ENCODE assay signal across 1 cellular context in the genomic region with DNA sequence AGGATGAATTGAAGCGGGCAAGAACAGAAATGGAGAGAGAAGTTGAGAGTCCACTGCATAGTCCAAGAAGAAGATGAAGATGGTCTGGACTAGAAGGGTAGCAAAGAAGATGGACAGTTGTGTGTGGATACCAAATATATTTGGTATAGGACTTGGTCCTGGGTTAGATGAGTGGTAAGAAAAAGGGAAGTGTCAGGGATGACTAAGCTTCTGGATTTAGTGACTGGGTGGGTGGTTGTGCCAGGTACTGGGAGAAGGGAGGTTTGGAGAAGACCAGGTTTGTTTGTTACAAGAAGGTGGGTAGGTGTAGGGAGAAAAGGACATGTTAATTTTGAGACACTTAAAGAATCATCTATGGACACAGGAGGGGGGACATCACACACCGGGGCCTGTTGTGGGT.
TF ChIP-seq lines count a peak whose summit lies in the region.

No MANE protein-coding gene starts in this region.

TF ChIP-seq in GM12878, 131 proteins besides CTCF, POLR2A, EP300 and RAD21:
- TF ChIP-seq SPI1 (IDR thresholded peaks at IDR 0.05; ENCODE audit: borderline replicate concordance, insufficient read depth, low read depth, low read length) (peak; percentile 20; the same call in 1 of the 2 replicates), ZBED1 (IDR thresholded peaks at IDR 0.05; ENCODE audit: borderline replicate concordance) (no peak)
- TF ChIP-seq, protein P1, sequence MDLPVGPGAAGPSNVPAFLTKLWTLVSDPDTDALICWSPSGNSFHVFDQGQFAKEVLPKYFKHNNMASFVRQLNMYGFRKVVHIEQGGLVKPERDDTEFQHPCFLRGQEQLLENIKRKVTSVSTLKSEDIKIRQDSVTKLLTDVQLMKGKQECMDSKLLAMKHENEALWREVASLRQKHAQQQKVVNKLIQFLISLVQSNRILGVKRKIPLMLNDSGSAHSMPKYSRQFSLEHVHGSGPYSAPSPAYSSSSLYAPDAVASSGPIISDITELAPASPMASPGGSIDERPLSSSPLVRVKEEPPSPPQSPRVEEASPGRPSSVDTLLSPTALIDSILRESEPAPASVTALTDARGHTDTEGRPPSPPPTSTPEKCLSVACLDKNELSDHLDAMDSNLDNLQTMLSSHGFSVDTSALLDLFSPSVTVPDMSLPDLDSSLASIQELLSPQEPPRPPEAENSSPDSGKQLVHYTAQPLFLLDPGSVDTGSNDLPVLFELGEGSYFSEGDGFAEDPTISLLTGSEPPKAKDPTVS (IDR thresholded peaks at IDR 0.05; ENCODE audit: low read depth, low read length) = no peak
